In the genomic region with DNA sequence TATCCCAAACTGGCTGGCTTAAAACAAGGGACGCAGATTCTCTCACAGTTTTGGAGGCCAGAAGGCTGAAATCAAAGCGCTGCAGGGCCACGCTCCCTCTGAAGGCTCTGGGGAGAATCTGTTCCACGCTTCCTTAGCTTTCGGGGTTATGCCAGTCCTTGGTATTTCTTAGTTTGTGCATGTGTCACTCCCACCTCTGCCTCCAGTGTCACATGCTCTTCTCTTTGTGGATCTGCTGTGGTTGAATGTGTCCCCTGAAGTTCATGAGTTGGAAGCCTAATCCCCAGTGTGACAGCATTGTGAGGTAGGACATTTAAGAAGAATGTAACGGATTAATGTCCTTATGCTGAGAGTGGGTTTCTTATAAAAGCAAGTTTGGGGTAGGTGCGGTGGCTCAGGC, we compare ENCODE assay signal across 1 cellular context.
A peak's percentile ranks its signal among the peaks of the same experiment; 100 is the strongest.
TF ChIP-seq lines count a peak whose summit lies in the region.

No MANE protein-coding gene starts in this region.

TF ChIP-seq in HepG2, 621 proteins besides CTCF, POLR2A, EP300 and RAD21:
- TF ChIP-seq CENPT (CRISPR knock-in tag; IDR thresholded peaks at IDR 0.05; ENCODE audit: low read depth), result no peak
- no peak for TF ChIP-seq ZFX (CRISPR knock-in tag; IDR thresholded peaks at IDR 0.05; ENCODE audit: low read depth)
- TF ChIP-seq AGO1 (IDR thresholded peaks at IDR 0.05; ENCODE audit: low read depth, low read length, poor library complexity, severe bottlenecking), result no peak
- TF ChIP-seq, protein P1, sequence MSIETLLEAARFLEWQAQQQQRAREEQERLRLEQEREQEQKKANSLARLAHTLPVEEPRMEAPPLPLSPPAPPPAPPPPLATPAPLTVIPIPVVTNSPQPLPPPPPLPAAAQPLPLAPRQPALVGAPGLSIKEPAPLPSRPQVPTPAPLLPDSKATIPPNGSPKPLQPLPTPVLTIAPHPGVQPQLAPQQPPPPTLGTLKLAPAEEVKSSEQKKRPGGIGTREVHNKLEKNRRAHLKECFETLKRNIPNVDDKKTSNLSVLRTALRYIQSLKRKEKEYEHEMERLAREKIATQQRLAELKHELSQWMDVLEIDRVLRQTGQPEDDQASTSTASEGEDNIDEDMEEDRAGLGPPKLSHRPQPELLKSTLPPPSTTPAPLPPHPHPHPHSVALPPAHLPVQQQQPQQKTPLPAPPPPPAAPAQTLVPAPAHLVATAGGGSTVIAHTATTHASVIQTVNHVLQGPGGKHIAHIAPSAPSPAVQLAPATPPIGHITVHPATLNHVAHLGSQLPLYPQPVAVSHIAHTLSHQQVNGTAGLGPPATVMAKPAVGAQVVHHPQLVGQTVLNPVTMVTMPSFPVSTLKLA (IDR thresholded peaks at IDR 0.05), result peak; percentile 55
- no peak for TF ChIP-seq ZC3H13 (CRISPR knock-in tag; IDR thresholded peaks at IDR 0.05)
